ENCODE assay signal across 8 cellular contexts in genomic region chr1:209652873-209653401, GRCh38. TPM values are rescaled to one million over a fixed set of nuclear protein-coding genes. Genes with fewer than 3 reads are reported as not detected.
DNase-seq lines count a peak whose midpoint lies in the region; ATAC-seq and TF ChIP-seq lines count a peak whose summit lies in the region.

No MANE protein-coding gene starts in this region.

- no peaks in the 10 kb centered on the region for H3K36me3 ChIP-seq in aorta (ENCODE audit: control insufficient read depth in 1 of 2, insufficient read depth in 2 of 2, low read length in 1 of 2)

- H3K4me3 ChIP-seq in epithelial cell of proximal tubule (ENCODE audit: low read depth, low read length), result no peak overlapping the region
- no peak overlapping the region for H3K4me3 ChIP-seq in aorta (ENCODE audit: low read length in 2 of 2)

- ATAC-seq in activated CD4-positive, alpha-beta T cell treated with anti-CD3 and anti-CD28 coated beads for 36 hours, result peak; percentile 59
- ATAC-seq in aorta (ENCODE audit: low FRiP score), result no peak
- ATAC-seq in GM18858 (IDR thresholded peaks at IDR 0.05; ENCODE audit: unreplicated experiment), result no peak

- no peaks in the 10 kb centered on the region for H3K27me3 Mint-ChIP-seq in activated CD4-positive, alpha-beta T cell treated with anti-CD3 and anti-CD28 coated beads for 36 hours
- no peaks in the 10 kb centered on the region; the same call in none of the 2 replicates for H3K27me3 Mint-ChIP-seq in HFFc6 (ENCODE audit: insufficient read depth)

- WGBS in aorta, 2 donors, result 32 to 44% methylated on average over 3 of the region's 3 CpGs

- CTCF ChIA-PET in activated CD4-positive, alpha-beta T cell treated with anti-CD3 and anti-CD28 coated beads for 36 hours (lab: Charles Lee), result interaction anchor here (0.6 to 4.1 kb wide), 10 partner anchors 13 to 336 kb away, joined by 3 to 12 read pairs (median 6); no protein-coding TSS in a partner anchor

- H3K27ac Mint-ChIP-seq in activated CD4-positive, alpha-beta T cell treated with anti-CD3 and anti-CD28 coated beads for 36 hours, result no peak overlapping the region
- H3K27ac Mint-ChIP-seq in HFFc6, result no peak overlapping the region

- no peaks in the 10 kb centered on the region for H3K9me3 ChIP-seq in aorta (ENCODE audit: control insufficient read depth, low read length)

- TF ChIP-seq CTCF in epithelial cell of proximal tubule (conservative IDR thresholded peaks at IDR 0.05; ENCODE audit: low read depth, low read length), result no peak
- TF ChIP-seq CTCF in HFFc6 (IDR thresholded peaks at IDR 0.05), result no peak

- no peak overlapping the region for H3K27ac ChIP-seq in aorta (ENCODE audit: low read depth in 1 of 2, low read length in 2 of 2)

- DNase-seq in EH (ENCODE audit: low read depth) (peak; percentile 73), LoVo (ENCODE audit: low spot score) (peak; percentile 98), epithelial cell of proximal tubule (ENCODE audit: low read depth) (peak; percentile 80), nucleus accumbens (lab: John Stamatoyannopoulos, UW) (peak in 52 of 56 donors; percentile 28 to 94 (median 76)), aorta (peak; percentile 82), HFFc6 (no peak)
- DNase-seq in activated CD4-positive, alpha-beta T cell treated with anti-CD3 and anti-CD28 coated beads for 36 hours, result peak; percentile 84

- H3K36me3 Mint-ChIP-seq in activated CD4-positive, alpha-beta T cell treated with anti-CD3 and anti-CD28 coated beads for 36 hours (ENCODE audit: low read depth), result no peaks in the 10 kb centered on the region
- H3K36me3 Mint-ChIP-seq in HFFc6 (ENCODE audit: low read depth), result no peaks in the 10 kb centered on the region

- no peaks in the 10 kb centered on the region for H3K4me1 ChIP-seq in aorta (ENCODE audit: control insufficient read depth in 1 of 2, insufficient read depth in 2 of 2, low read length in 2 of 2)

- no peaks in the 10 kb centered on the region for H3K27me3 ChIP-seq in aorta (ENCODE audit: control insufficient read depth in 1 of 2, insufficient read depth in 2 of 2, low read length in 1 of 2)

- intact Hi-C loops in activated CD4-positive, alpha-beta T cell treated with anti-CD3 and anti-CD28 coated beads for 36 hours (cut with DNase I, micrococcal nuclease), result loop anchor here (1.0 to 5.0 kb wide), 3 partner anchors 20 to 99 kb away; no protein-coding TSS in a partner anchor
- intact Hi-C loops in aorta (cut with DNase I), result no loop called here

- H3K9me3 Mint-ChIP-seq in activated CD4-positive, alpha-beta T cell treated with anti-CD3 and anti-CD28 coated beads for 36 hours (ENCODE audit: low read depth), result no peaks in the 10 kb centered on the region
- no peaks in the 10 kb centered on the region for H3K9me3 Mint-ChIP-seq in HFFc6

- peaks cover 53% of the 10 kb centered on the region for H3K4me1 Mint-ChIP-seq in activated CD4-positive, alpha-beta T cell treated with anti-CD3 and anti-CD28 coated beads for 36 hours
- H3K4me1 Mint-ChIP-seq in HFFc6 (ENCODE audit: low read depth), result peaks cover 56% of the 10 kb centered on the region

- H3K4me3 Mint-ChIP-seq in activated CD4-positive, alpha-beta T cell treated with anti-CD3 and anti-CD28 coated beads for 36 hours, result no peak overlapping the region
- H3K4me3 Mint-ChIP-seq in HFFc6, result no peak overlapping the region

- POLR2A ChIA-PET in activated CD4-positive, alpha-beta T cell treated with anti-CD3 and anti-CD28 coated beads for 36 hours (lab: Charles Lee), result interaction anchor here (0.6 kb wide), 2 partner anchors 23 to 250 kb away, joined by 3 to 5 read pairs; no protein-coding TSS in a partner anchor

RNA-seq across cellular contexts. Expression of gene LAMB3, which starts 0.7 kb away (rescaled TPM):
- 1 to 10 TPM; 3.1 to 4.2 TPM for total RNA-seq in activated CD4-positive, alpha-beta T cell treated with anti-CD3 and anti-CD28 coated beads for 36 hours
- total RNA-seq in epithelial cell of proximal tubule, result 65.5 and 72.0 TPM in 2 replicates
- total RNA-seq in aorta, result 1 to 10 TPM in 1 of 2 donors, under 1 TPM in 1; 0.84 to 3.9 TPM
- 1 to 10 TPM; 5.2 to 5.4 TPM for polyA plus RNA-seq in aorta
- 10 to 100 TPM in 2 of 6 experiments, 1 to 10 TPM in 4; 8.0 to 10.3 (median 9.8) TPM for total RNA-seq in HFFc6 (2021; fragmentation: NEBNext Ultra II Directional; extraction: Animal tissue kit (Norgen Biotek cat#: 25700))

RNA-seq across cellular contexts. Expression of gene G0S2, which starts 22.3 kb away (rescaled TPM):
- total RNA-seq in activated CD4-positive, alpha-beta T cell treated with anti-CD3 and anti-CD28 coated beads for 36 hours, result 10 to 100 TPM; 21.9 to 22.8 TPM
- 12.9 and 41.0 TPM in 2 replicates for total RNA-seq in epithelial cell of proximal tubule
- 10 to 100 TPM; 21.3 to 24.9 TPM for total RNA-seq in aorta
- 10 to 100 TPM; 16.3 to 20.3 TPM for polyA plus RNA-seq in aorta
- total RNA-seq in HFFc6 (2021; fragmentation: NEBNext Ultra II Directional; extraction: Animal tissue kit (Norgen Biotek cat#: 25700)), result 1 to 10 TPM; 1.7 to 2.6 (median 1.9) TPM

RNA-seq across cellular contexts. Expression of gene HSD11B1, which starts 51.7 kb away (rescaled TPM):
- 1 to 10 TPM; 4.5 to 5.7 TPM for total RNA-seq in activated CD4-positive, alpha-beta T cell treated with anti-CD3 and anti-CD28 coated beads for 36 hours
- 0.75 TPM in 1 of 2 replicates, not detected in the other for total RNA-seq in epithelial cell of proximal tubule
- total RNA-seq in aorta, result 10 to 100 TPM; 13.9 to 21.5 TPM
- polyA plus RNA-seq in aorta, result 10 to 100 TPM in 1 of 2 donors, 1 to 10 TPM in 1; 3.0 to 10.2 TPM
- total RNA-seq in HFFc6 (2021; fragmentation: NEBNext Ultra II Directional; extraction: Animal tissue kit (Norgen Biotek cat#: 25700)), result not detected

Comparison
In these comparisons a context has a peak if more than half of its experiments do, and no peak if none do; other contexts are left out.
1. intact Hi-C loops: an anchor here in activated CD4-positive, alpha-beta T cell treated with anti-CD3 and anti-CD28 coated beads for 36 hours (1.0 to 5.0 kb wide); none called in aorta.